Comparison of ENCODE assay signal across 12 cellular contexts in the genomic region with DNA sequence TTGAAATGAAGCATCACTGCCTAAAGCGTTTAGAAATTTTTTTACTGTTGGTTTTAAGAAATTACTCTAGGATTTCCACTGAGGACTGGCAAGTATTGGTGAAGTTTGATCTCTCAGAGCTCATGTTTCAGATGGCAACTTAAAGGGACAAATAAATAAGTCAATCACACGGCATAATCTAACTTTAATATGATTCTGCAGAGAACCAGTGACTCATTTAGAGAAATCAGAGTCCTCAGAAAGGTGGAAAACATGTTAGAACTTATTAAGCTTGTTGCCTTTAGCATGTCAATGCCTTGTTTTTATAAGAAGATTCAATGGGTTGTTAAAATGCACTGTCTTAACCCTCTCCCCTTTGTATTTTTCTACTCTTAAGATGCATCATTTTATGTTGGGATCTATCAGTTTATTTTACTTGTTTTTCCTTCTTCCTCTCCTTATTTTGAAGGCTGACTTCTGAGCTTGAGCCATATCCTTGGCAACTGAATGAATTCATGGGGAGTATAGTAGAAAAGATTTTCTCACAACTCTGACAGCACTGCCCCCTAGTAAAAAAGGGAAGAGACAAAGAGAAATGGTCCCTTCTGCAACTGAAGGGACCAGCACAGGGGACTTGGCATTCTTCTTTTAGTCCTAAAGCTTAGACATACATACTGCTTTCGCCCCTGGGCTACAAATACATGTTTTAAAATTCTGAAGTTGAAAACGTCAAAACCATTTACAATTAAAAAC.
DNase-seq lines count a peak whose midpoint lies in the region; ATAC-seq and TF ChIP-seq lines count a peak whose summit lies in the region.
"Had no signal": no experiment of that assay in that cellular context is flagged by ENCODE, and none has a peak within 500 bp of the region (broad histone marks: within the 10 kb centered on the region; RNA-seq: fewer than 3 reads in every experiment).

No MANE protein-coding gene starts in this region.

- H3K9me3 Mint-ChIP-seq in WTC11, result no peaks in the 10 kb centered on the region
- H3K9me3 Mint-ChIP-seq: CD8-positive, alpha-beta memory T cell had no signal

- H3K4me3 Mint-ChIP-seq in WTC11, result no peak overlapping the region

- ATAC-seq in left ventricle myocardium superior (no peak), WTC11 (peak; percentile 71), GM21576 (IDR thresholded peaks at IDR 0.05; ENCODE audit: unreplicated experiment) (no peak), left colon (no peak)

- no peaks in the 10 kb centered on the region for H3K9me2 ChIP-seq in hepatocyte (replicated peaks; ENCODE audit: insufficient read depth)

- H3K4me1 ChIP-seq in left ventricle myocardium inferior, result peaks cover 37% of the 10 kb centered on the region
- peaks cover 16% of the 10 kb centered on the region for H3K4me1 ChIP-seq in hepatocyte (ENCODE audit: insufficient read depth)
- H3K4me1 ChIP-seq in vagina, result peaks cover 33% of the 10 kb centered on the region

- DNase-seq in left ventricle myocardium inferior (no peak), left ventricle myocardium superior (no peak), WTC11 (ENCODE audit: low spot score) (no peak), hepatocyte (ENCODE audit: low spot score) (no peak), vagina (ENCODE audit: extremely low spot score in 2 of 2) (no peak), AG08396 (ENCODE audit: low spot score) (no peak), left colon (no peak)
- DNase-seq: activated CD8-positive, alpha-beta memory T cell treated with anti-CD3 and anti-CD28 coated beads, Interleukin-2, amount 50 U/mL, for 4 hours; CD8-positive, alpha-beta memory T cell; NCI-H524 treated with DMSO at 0.1 percent for 48 hours; right cardiac atrium had no signal

- H3K27me3 Mint-ChIP-seq in WTC11 (ENCODE audit: low read depth), result no peaks in the 10 kb centered on the region
- H3K27me3 Mint-ChIP-seq: CD8-positive, alpha-beta memory T cell had no signal

- CTCF ChIA-PET in WTC11 (lab: Charles Lee), result interaction anchor here (1.4 to 2.6 kb wide), 5 partner anchors 12 to 847 kb away, joined by 3 to 13 read pairs (median 7); no protein-coding TSS in a partner anchor

- no peak for TF ChIP-seq POLR2A in vagina (IDR thresholded peaks at IDR 0.05)

- no peaks in the 10 kb centered on the region for H3K36me3 Mint-ChIP-seq in WTC11

- H3K27me3 ChIP-seq in left ventricle myocardium inferior (ENCODE audit: low read depth) (no peaks in the 10 kb centered on the region), hepatocyte (no peaks in the 10 kb centered on the region), vagina (no peaks in the 10 kb centered on the region)

- no peak overlapping the region for H3K27ac Mint-ChIP-seq in WTC11

- H3K9me3 ChIP-seq in left ventricle myocardium inferior (replicated peaks), result no peaks in the 10 kb centered on the region
- no peaks in the 10 kb centered on the region for H3K9me3 ChIP-seq in hepatocyte (ENCODE audit: low read depth)
- no peaks in the 10 kb centered on the region for H3K9me3 ChIP-seq in vagina

- H3K4me3 ChIP-seq in left ventricle myocardium inferior, result no peak overlapping the region
- no peak overlapping the region for H3K4me3 ChIP-seq in hepatocyte
- no peak overlapping the region for H3K4me3 ChIP-seq in vagina

- peaks cover 11% of the 10 kb centered on the region for H3K79me2 ChIP-seq in hepatocyte

- H3K4me1 Mint-ChIP-seq in WTC11, result no peaks in the 10 kb centered on the region; the same call in 1 of the 2 replicates

- H2AFZ ChIP-seq in hepatocyte, result no peak overlapping the region

- H3K4me2 ChIP-seq in hepatocyte, result peak overlapping the region; percentile 30

- TF ChIP-seq CTCF in left ventricle myocardium inferior (IDR thresholded peaks at IDR 0.05; ENCODE audit: borderline replicate concordance), result no peak
- no peak for TF ChIP-seq CTCF in WTC11 (IDR thresholded peaks at IDR 0.05)
- no peak for TF ChIP-seq CTCF in hepatocyte (IDR thresholded peaks at IDR 0.05; ENCODE audit: poor library complexity)
- no peak for TF ChIP-seq CTCF in vagina (IDR thresholded peaks at IDR 0.05)

- peak overlapping the region; percentile 21 for H3K27ac ChIP-seq in left ventricle myocardium inferior (replicated peaks)
- no peak overlapping the region for H3K27ac ChIP-seq in hepatocyte
- H3K27ac ChIP-seq in vagina, result peak overlapping the region; percentile 26

- no peaks in the 10 kb centered on the region for H4K20me1 ChIP-seq in hepatocyte (ENCODE audit: insufficient read depth, poor library complexity, severe bottlenecking)

- WGBS in hepatocyte (ENCODE audit: low lambda C conversion rate, missing lambda C conversion rate), result 69% methylated on average over 4 of the region's 4 CpGs

- POLR2A ChIA-PET in WTC11 (lab: Charles Lee), result no interaction called here

- intact Hi-C loops in left ventricle myocardium inferior (cut with micrococcal nuclease), result no loop called here
- intact Hi-C loops in left ventricle myocardium superior (cut with micrococcal nuclease), result no loop called here
- intact Hi-C loops in vagina (cut with DNase I), result no loop called here
- intact Hi-C loops in left colon (cut with DNase I, micrococcal nuclease), result no loop called here

- H3K36me3 ChIP-seq in left ventricle myocardium inferior (no peaks in the 10 kb centered on the region), hepatocyte (replicated peaks; ENCODE audit: insufficient read depth, low read depth) (no peaks in the 10 kb centered on the region), vagina (no peaks in the 10 kb centered on the region)

TF ChIP-seq in WTC11, 78 proteins besides CTCF, POLR2A, EP300 and RAD21:
- TF ChIP-seq JAZF1 (CRISPR knock-in tag; IDR thresholded peaks at IDR 0.05) (no peak), ZNF416 (CRISPR knock-in tag; IDR thresholded peaks at IDR 0.05) (no peak), ZNF232 (CRISPR knock-in tag; IDR thresholded peaks at IDR 0.05) (no peak), NR1H2 (CRISPR knock-in tag; IDR thresholded peaks at IDR 0.05) (no peak), GRHL2 (CRISPR knock-in tag; IDR thresholded peaks at IDR 0.05; ENCODE audit: insufficient replicate concordance, severe bottlenecking) (no peak)
- TF ChIP-seq, protein P1, sequence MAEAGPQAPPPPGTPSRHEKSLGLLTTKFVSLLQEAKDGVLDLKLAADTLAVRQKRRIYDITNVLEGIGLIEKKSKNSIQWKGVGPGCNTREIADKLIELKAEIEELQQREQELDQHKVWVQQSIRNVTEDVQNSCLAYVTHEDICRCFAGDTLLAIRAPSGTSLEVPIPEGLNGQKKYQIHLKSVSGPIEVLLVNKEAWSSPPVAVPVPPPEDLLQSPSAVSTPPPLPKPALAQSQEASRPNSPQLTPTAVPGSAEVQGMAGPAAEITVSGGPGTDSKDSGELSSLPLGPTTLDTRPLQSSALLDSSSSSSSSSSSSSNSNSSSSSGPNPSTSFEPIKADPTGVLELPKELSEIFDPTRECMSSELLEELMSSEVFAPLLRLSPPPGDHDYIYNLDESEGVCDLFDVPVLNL (CRISPR knock-in tag; IDR thresholded peaks at IDR 0.05; ENCODE audit: borderline replicate concordance, low read depth), result no peak
TF ChIP-seq in WTC11: peak in this region for 0.
